ENCODE assay signal across 1 cellular context in the genomic region with DNA sequence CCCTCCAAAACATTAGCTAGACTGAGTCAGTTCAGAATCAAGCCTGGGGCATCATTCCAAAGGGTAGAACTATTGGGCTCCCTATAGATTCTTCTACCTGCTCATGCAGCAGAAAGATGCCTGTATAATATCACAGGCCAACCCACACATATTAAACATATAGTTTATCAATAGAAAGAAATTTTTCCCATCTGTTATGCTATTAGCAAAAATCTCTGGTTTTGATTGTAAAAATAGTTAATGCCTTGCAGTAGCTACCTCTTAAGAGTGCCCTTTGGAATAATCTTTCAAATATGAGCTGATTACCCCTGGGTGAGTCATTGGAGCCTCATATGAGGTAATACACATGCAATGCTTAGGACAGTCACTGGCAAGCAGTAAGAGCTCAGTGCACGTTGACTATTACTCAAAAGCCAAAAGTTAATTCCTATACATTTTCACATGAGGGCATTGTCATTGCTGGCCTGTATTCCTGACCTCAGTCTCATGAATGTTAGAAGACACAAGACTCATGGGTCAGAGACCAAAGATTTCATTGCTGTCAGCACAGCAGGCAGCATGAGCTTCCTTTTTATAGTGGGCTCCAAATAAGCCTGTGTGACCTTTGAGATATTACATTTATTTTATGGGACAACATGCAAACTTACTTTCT.
TF ChIP-seq lines count a peak whose summit lies in the region.

No MANE protein-coding gene starts in this region.

TF ChIP-seq in HEK293, 187 proteins besides CTCF, POLR2A, EP300 and RAD21 (continued from another document and continues in another):
- TF ChIP-seq, protein P1, sequence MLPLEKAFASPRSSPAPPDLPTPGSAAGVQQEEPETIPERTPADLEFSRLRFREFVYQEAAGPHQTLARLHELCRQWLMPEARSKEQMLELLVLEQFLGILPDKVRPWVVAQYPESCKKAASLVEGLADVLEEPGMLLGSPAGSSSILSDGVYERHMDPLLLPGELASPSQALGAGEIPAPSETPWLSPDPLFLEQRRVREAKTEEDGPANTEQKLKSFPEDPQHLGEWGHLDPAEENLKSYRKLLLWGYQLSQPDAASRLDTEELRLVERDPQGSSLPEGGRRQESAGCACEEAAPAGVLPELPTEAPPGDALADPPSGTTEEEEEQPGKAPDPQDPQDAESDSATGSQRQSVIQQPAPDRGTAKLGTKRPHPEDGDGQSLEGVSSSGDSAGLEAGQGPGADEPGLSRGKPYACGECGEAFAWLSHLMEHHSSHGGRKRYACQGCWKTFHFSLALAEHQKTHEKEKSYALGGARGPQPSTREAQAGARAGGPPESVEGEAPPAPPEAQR (tag by site-specific recombination; IDR thresholded peaks at IDR 0.05), result no peak
- TF ChIP-seq OSR2 (tag by site-specific recombination; IDR thresholded peaks at IDR 0.05) (no peak), ZNF184 (tag by site-specific recombination; IDR thresholded peaks at IDR 0.05) (peak; percentile 75; the same call in 1 of the 2 replicates), ZNF660 (tag by site-specific recombination; IDR thresholded peaks at IDR 0.05) (peak; percentile 85), ZNF48 (tag by site-specific recombination; IDR thresholded peaks at IDR 0.05) (no peak), MEIS1 (CRISPR knock-in tag; IDR thresholded peaks at IDR 0.05; ENCODE audit: borderline replicate concordance) (no peak), ZNF324 (tag by site-specific recombination; IDR thresholded peaks at IDR 0.05) (no peak), ZNF266 (tag by site-specific recombination; IDR thresholded peaks at IDR 0.05; ENCODE audit: low read depth) (no peak), SCRT2 (tag by site-specific recombination; IDR thresholded peaks at IDR 0.05) (no peak), ZNF514 (tag by site-specific recombination; IDR thresholded peaks at IDR 0.05) (no peak), SP7 (tag by site-specific recombination; IDR thresholded peaks at IDR 0.05) (0 out of 2 replicates have a peak, but pooled peaks have one; percentile 30), ZNF121 (tag by site-specific recombination; IDR thresholded peaks at IDR 0.05) (no peak), ZFP37 (tag by site-specific recombination; IDR thresholded peaks at IDR 0.05) (no peak), ZNF274 (IDR thresholded peaks at IDR 0.05; ENCODE audit: low read length) (no peak), ZNF274 (tag by site-specific recombination; IDR thresholded peaks at IDR 0.05; ENCODE audit: borderline replicate concordance) (no peak), ZNF837 (tag by site-specific recombination; IDR thresholded peaks at IDR 0.05) (no peak), ZNF335 (tag by site-specific recombination; conservative IDR thresholded peaks at IDR 0.05) (peak; percentile 87), KLF9 (tag by site-specific recombination; IDR thresholded peaks at IDR 0.05; ENCODE audit: low read depth) (no peak), IKZF3 (tag by site-specific recombination; IDR thresholded peaks at IDR 0.05) (no peak), ZNF555 (tag by site-specific recombination; conservative IDR thresholded peaks at IDR 0.05) (no peak), ZNF391 (tag by site-specific recombination; IDR thresholded peaks at IDR 0.05; ENCODE audit: borderline replicate concordance, low read depth) (no peak), ZNF530 (tag by site-specific recombination; IDR thresholded peaks at IDR 0.05; ENCODE audit: low read depth) (no peak), ZNF561 (tag by site-specific recombination; IDR thresholded peaks at IDR 0.05; ENCODE audit: borderline replicate concordance) (no peak), ZNF404 (tag by site-specific recombination; IDR thresholded peaks at IDR 0.05) (no peak), ZNF701 (tag by site-specific recombination; IDR thresholded peaks at IDR 0.05) (no peak), ZFP41 (tag by site-specific recombination; IDR thresholded peaks at IDR 0.05; ENCODE audit: borderline replicate concordance) (no peak), SCRT1 (tag by site-specific recombination; IDR thresholded peaks at IDR 0.05; ENCODE audit: borderline replicate concordance) (no peak), TRIM28 (IDR thresholded peaks at IDR 0.05; ENCODE audit: borderline replicate concordance, low read length) (no peak), ZNF549 (tag by site-specific recombination; IDR thresholded peaks at IDR 0.05) (peak; percentile 92)
- TF ChIP-seq, protein P2, sequence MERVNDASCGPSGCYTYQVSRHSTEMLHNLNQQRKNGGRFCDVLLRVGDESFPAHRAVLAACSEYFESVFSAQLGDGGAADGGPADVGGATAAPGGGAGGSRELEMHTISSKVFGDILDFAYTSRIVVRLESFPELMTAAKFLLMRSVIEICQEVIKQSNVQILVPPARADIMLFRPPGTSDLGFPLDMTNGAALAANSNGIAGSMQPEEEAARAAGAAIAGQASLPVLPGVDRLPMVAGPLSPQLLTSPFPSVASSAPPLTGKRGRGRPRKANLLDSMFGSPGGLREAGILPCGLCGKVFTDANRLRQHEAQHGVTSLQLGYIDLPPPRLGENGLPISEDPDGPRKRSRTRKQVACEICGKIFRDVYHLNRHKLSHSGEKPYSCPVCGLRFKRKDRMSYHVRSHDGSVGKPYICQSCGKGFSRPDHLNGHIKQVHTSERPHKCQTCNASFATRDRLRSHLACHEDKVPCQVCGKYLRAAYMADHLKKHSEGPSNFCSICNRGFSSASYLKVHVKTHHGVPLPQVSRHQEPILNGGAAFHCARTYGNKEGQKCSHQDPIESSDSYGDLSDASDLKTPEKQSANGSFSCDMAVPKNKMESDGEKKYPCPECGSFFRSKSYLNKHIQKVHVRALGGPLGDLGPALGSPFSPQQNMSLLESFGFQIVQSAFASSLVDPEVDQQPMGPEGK (tag by site-specific recombination; IDR thresholded peaks at IDR 0.05), result no peak
- TF ChIP-seq, protein P3, sequence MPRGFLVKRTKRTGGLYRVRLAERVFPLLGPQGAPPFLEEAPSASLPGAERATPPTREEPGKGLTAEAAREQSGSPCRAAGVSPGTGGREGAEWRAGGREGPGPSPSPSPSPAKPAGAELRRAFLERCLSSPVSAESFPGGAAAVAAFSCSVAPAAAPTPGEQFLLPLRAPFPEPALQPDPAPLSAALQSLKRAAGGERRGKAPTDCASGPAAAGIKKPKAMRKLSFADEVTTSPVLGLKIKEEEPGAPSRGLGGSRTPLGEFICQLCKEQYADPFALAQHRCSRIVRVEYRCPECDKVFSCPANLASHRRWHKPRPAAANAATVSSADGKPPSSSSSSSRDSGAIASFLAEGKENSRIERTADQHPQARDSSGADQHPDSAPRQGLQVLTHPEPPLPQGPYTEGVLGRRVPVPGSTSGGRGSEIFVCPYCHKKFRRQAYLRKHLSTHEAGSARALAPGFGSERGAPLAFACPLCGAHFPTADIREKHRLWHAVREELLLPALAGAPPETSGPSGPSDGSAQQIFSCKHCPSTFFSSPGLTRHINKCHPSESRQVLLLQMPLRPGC (tag by site-specific recombination; IDR thresholded peaks at IDR 0.05), result 0 out of 2 replicates have a peak, but pooled peaks have one; percentile 33
- TF ChIP-seq, protein P4, sequence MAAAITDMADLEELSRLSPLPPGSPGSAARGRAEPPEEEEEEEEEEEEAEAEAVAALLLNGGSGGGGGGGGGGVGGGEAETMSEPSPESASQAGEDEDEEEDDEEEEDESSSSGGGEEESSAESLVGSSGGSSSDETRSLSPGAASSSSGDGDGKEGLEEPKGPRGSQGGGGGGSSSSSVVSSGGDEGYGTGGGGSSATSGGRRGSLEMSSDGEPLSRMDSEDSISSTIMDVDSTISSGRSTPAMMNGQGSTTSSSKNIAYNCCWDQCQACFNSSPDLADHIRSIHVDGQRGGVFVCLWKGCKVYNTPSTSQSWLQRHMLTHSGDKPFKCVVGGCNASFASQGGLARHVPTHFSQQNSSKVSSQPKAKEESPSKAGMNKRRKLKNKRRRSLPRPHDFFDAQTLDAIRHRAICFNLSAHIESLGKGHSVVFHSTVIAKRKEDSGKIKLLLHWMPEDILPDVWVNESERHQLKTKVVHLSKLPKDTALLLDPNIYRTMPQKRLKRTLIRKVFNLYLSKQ (tag by site-specific recombination; IDR thresholded peaks at IDR 0.05; ENCODE audit: borderline replicate concordance), result no peak
- TF ChIP-seq, protein P5, sequence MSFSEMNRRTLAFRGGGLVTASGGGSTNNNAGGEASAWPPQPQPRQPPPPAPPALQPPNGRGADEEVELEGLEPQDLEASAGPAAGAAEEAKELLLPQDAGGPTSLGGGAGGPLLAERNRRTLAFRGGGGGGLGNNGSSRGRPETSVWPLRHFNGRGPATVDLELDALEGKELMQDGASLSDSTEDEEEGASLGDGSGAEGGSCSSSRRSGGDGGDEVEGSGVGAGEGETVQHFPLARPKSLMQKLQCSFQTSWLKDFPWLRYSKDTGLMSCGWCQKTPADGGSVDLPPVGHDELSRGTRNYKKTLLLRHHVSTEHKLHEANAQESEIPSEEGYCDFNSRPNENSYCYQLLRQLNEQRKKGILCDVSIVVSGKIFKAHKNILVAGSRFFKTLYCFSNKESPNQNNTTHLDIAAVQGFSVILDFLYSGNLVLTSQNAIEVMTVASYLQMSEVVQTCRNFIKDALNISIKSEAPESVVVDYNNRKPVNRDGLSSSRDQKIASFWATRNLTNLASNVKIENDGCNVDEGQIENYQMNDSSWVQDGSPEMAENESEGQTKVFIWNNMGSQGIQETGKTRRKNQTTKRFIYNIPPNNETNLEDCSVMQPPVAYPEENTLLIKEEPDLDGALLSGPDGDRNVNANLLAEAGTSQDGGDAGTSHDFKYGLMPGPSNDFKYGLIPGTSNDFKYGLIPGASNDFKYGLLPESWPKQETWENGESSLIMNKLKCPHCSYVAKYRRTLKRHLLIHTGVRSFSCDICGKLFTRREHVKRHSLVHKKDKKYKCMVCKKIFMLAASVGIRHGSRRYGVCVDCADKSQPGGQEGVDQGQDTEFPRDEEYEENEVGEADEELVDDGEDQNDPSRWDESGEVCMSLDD (tag by site-specific recombination; IDR thresholded peaks at IDR 0.05), result no peak
- TF ChIP-seq, protein P6, sequence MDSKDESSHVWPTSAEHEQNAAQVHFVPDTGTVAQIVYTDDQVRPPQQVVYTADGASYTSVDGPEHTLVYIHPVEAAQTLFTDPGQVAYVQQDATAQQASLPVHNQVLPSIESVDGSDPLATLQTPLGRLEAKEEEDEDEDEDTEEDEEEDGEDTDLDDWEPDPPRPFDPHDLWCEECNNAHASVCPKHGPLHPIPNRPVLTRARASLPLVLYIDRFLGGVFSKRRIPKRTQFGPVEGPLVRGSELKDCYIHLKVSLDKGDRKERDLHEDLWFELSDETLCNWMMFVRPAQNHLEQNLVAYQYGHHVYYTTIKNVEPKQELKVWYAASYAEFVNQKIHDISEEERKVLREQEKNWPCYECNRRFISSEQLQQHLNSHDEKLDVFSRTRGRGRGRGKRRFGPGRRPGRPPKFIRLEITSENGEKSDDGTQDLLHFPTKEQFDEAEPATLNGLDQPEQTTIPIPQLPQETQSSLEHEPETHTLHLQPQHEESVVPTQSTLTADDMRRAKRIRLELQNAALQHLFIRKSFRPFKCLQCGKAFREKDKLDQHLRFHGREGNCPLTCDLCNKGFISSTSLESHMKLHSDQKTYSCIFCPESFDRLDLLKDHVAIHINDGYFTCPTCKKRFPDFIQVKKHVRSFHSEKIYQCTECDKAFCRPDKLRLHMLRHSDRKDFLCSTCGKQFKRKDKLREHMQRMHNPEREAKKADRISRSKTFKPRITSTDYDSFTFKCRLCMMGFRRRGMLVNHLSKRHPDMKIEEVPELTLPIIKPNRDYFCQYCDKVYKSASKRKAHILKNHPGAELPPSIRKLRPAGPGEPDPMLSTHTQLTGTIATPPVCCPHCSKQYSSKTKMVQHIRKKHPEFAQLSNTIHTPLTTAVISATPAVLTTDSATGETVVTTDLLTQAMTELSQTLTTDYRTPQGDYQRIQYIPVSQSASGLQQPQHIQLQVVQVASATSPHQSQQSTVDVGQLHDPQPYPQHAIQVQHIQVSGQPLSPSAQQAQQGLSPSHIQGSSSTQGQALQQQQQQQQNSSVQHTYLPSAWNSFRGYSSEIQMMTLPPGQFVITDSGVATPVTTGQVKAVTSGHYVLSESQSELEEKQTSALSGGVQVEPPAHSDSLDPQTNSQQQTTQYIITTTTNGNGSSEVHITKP (tag by site-specific recombination; IDR thresholded peaks at IDR 0.05), result peak; percentile 92
- TF ChIP-seq, protein P7, sequence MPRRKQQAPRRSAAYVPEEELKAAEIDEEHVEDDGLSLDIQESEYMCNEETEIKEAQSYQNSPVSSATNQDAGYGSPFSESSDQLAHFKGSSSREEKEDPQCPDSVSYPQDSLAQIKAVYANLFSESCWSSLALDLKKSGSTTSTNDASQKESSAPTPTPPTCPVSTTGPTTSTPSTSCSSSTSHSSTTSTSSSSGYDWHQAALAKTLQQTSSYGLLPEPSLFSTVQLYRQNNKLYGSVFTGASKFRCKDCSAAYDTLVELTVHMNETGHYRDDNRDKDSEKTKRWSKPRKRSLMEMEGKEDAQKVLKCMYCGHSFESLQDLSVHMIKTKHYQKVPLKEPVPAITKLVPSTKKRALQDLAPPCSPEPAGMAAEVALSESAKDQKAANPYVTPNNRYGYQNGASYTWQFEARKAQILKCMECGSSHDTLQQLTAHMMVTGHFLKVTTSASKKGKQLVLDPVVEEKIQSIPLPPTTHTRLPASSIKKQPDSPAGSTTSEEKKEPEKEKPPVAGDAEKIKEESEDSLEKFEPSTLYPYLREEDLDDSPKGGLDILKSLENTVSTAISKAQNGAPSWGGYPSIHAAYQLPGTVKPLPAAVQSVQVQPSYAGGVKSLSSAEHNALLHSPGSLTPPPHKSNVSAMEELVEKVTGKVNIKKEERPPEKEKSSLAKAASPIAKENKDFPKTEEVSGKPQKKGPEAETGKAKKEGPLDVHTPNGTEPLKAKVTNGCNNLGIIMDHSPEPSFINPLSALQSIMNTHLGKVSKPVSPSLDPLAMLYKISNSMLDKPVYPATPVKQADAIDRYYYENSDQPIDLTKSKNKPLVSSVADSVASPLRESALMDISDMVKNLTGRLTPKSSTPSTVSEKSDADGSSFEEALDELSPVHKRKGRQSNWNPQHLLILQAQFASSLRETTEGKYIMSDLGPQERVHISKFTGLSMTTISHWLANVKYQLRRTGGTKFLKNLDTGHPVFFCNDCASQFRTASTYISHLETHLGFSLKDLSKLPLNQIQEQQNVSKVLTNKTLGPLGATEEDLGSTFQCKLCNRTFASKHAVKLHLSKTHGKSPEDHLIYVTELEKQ (tag by site-specific recombination; IDR thresholded peaks at IDR 0.05; ENCODE audit: borderline replicate concordance), result no peak
- TF ChIP-seq, protein P8, sequence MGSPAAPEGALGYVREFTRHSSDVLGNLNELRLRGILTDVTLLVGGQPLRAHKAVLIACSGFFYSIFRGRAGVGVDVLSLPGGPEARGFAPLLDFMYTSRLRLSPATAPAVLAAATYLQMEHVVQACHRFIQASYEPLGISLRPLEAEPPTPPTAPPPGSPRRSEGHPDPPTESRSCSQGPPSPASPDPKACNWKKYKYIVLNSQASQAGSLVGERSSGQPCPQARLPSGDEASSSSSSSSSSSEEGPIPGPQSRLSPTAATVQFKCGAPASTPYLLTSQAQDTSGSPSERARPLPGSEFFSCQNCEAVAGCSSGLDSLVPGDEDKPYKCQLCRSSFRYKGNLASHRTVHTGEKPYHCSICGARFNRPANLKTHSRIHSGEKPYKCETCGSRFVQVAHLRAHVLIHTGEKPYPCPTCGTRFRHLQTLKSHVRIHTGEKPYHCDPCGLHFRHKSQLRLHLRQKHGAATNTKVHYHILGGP (tag by site-specific recombination; IDR thresholded peaks at IDR 0.05), result no peak
